8 cellular contexts compared by ENCODE assay signal in the genomic region with DNA sequence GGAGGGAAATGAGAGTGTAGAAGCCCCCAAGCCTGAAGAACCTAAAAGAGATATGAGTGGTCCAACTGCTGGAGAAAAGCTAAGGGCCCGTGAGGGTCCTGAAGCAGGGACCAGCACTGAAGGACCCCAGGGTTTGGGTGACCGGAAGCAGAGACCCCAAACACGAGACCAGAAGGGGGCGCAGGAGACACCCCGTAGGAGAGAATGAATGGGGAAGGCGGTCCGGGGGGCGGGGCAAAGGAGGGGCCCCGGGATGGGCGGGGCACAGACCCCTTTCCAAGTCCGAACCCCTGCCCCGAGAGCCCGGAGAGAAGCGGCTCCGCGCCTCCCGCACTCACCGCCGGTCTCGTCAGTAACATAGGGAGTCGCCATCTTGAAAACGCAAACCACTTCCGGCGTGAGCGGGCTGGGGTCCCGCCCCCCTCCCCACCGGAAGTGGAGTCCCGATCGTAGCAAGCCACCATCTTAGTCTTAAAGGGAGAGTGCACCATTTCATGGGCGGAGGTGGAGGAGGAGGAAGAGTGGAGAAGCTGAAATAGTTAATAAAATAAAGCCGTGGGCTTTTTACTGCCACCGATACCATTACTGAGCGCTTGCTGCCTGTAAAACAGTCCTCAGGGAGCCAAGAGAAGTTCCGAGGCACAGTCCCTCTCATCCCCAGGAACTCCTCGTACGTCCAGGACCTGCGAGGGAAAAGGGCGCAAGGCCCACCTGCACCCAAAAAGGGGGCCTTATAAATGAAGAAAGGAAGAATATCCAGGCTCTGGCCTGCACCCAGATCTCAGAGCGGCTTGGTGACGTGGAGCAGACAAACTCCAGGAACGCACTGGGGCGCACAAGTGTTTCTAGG. TPM values are rescaled to one million over a fixed set of nuclear protein-coding genes. Genes with fewer than 3 reads are reported as not detected.
DNase-seq lines count a peak whose midpoint lies in the region; ATAC-seq and TF ChIP-seq lines count a peak whose summit lies in the region.

No MANE protein-coding gene starts in this region.

- 0 to 1% (median 0%) methylated on average over 42 of the region's 42 CpGs for WGBS in adipose tissue, 3 donors

- intact Hi-C loops in left cardiac atrium (cut with DNase I) (loop anchor here in 1 of 2 donors (5.0 kb wide), 1 partner anchor 95 kb away; no protein-coding TSS in a partner anchor), posterior vena cava (cut with DNase I) (loop anchor here in 1 of 2 donors (5.0 kb wide), 1 partner anchor 95 kb away; no protein-coding TSS in a partner anchor), upper lobe of right lung (cut with DNase I) (loop anchor here (10.0 kb wide), 1 partner anchor 92 kb away; no protein-coding TSS in a partner anchor)

- peaks cover 38% of the 10 kb centered on the region for H3K4me1 ChIP-seq in upper lobe of right lung

- peaks cover 18% of the 10 kb centered on the region for H3K36me3 ChIP-seq in upper lobe of right lung

- H3K4me3 ChIP-seq in upper lobe of right lung: peak overlapping the region; percentile 97

- DNase-seq in NCI-H1436 (lab: John Stamatoyannopoulos, UW): peak; percentile 84
- peak; percentile 96 for DNase-seq in SW480 (ENCODE audit: low spot score)
- DNase-seq in left cardiac atrium: peak; percentile 89
- peak; percentile 96 for DNase-seq in posterior vena cava (ENCODE audit: low spot score)
- peak; percentile 92 for DNase-seq in upper lobe of right lung

- peak; percentile 75 for TF ChIP-seq CTCF in GM12873 (IDR thresholded peaks at IDR 0.05; ENCODE audit: insufficient read depth, low read depth, low read length, missing control alignments)
- peak; percentile 61 for TF ChIP-seq CTCF in upper lobe of right lung (IDR thresholded peaks at IDR 0.05)

- H3K27me3 ChIP-seq in upper lobe of right lung: no peaks in the 10 kb centered on the region

- peak overlapping the region; percentile 89 for H3K27ac ChIP-seq in adipose tissue (ENCODE audit: low read depth, low read length)
- peak overlapping the region; percentile 98 for H3K27ac ChIP-seq in upper lobe of right lung

- no peaks in the 10 kb centered on the region for H3K9me3 ChIP-seq in upper lobe of right lung

- ATAC-seq in HG02763 (IDR thresholded peaks at IDR 0.05; ENCODE audit: unreplicated experiment) (peak; percentile 43), left cardiac atrium (peak; percentile 87 to 89), upper lobe of right lung (peak; percentile 88)

RNA-seq across cellular contexts. Expression of gene PYM1, which starts 0.7 kb away (rescaled TPM):
- polyA plus RNA-seq in adipose tissue: 10 to 100 TPM; 16.8 to 33.6 (median 26.2) TPM
- total RNA-seq in left cardiac atrium: 10 to 100 TPM; 16.0 to 21.2 TPM
- 10 to 100 TPM; 18.6 to 19.6 TPM for total RNA-seq in posterior vena cava
- 29.1 TPM for total RNA-seq in upper lobe of right lung

RNA-seq across cellular contexts. Expression of gene DGKA, which starts 4.0 kb away (rescaled TPM):
- 10 to 100 TPM; 16.9 to 21.4 (median 17.4) TPM for polyA plus RNA-seq in adipose tissue
- total RNA-seq in left cardiac atrium (10 to 100 TPM; 17.3 to 19.8 TPM), posterior vena cava (10 to 100 TPM; 35.4 to 38.0 TPM), upper lobe of right lung (29.0 TPM)

RNA-seq across cellular contexts. Expression of gene PMEL, which starts 38.9 kb away (rescaled TPM):
- polyA plus RNA-seq in adipose tissue: 1 to 10 TPM in 2 of 3 donors, under 1 TPM in 1; 0.42 to 2.9 (median 1.7) TPM
- under 1 TPM; 0.65 to 0.81 TPM for total RNA-seq in left cardiac atrium
- 10 to 100 TPM in 1 of 2 donors, 1 to 10 TPM in 1; 5.0 to 26.1 TPM for total RNA-seq in posterior vena cava
- 4.9 TPM for total RNA-seq in upper lobe of right lung

RNA-seq across cellular contexts. Expression of gene CDK2, which starts 39.7 kb away (rescaled TPM):
- 10 to 100 TPM in 2 of 3 donors, 1 to 10 TPM in 1; 9.2 to 20.8 (median 16.8) TPM for polyA plus RNA-seq in adipose tissue
- total RNA-seq in left cardiac atrium: 10 to 100 TPM; 14.1 to 18.2 TPM
- 10 to 100 TPM; 17.7 to 22.8 TPM for total RNA-seq in posterior vena cava
- 28.0 TPM for total RNA-seq in upper lobe of right lung

RNA-seq across cellular contexts. Expression of gene RAB5B, which starts 46.9 kb away (rescaled TPM):
- polyA plus RNA-seq in adipose tissue: 10 to 100 TPM; 28.5 to 66.8 (median 47.4) TPM
- total RNA-seq in left cardiac atrium (100 to 1,000 TPM; 105 to 114 TPM), posterior vena cava (100 to 1,000 TPM; 108 to 109 TPM), upper lobe of right lung (150 TPM)

Comparison
In these comparisons a context has a peak if more than half of its experiments do, and no peak if none do; other contexts are left out.
1. Peak in every context shown above with its lines: DNase-seq, ATAC-seq, H3K4me3 ChIP-seq and H3K27ac ChIP-seq.